In genomic region chr20:60108397-60108796, GRCh38 we compare ENCODE assay signal across 31 cellular contexts.
DNase-seq lines count a peak whose midpoint lies in the region; ATAC-seq, FAIRE-seq and TF ChIP-seq lines count a peak whose summit lies in the region.
"Had no signal": no experiment of that assay in that cellular context is flagged by ENCODE, and none has a peak within 500 bp of the region (broad histone marks: within the 10 kb centered on the region; RNA-seq: fewer than 3 reads in every experiment).

No MANE protein-coding gene starts in this region.

- H3K27ac ChIP-seq in astrocyte (ENCODE audit: low read depth, low read length): no peak overlapping the region
- H3K27ac ChIP-seq in neutrophil: peak overlapping the region; percentile 12
- no peak overlapping the region for H3K27ac ChIP-seq in gastroesophageal sphincter
- H3K27ac ChIP-seq: epithelial cell of prostate, HL-60, pancreas, tibial nerve had no signal

- no peak overlapping the region for H3K4me3 Mint-ChIP-seq in astrocyte (ENCODE audit: unreplicated experiment)
- H3K4me3 Mint-ChIP-seq: activated naive CD8-positive, alpha-beta T cell; H9; naive thymus-derived CD4-positive, alpha-beta T cell; stimulated activated naive CD8-positive, alpha-beta T cell treated with anti-CD3 and anti-CD28 coated beads, Interleukin-15, amount 100 ng/mL, for 72 hours had no signal

- H2AFZ ChIP-seq in astrocyte (ENCODE audit: low read depth, low read length): no peak overlapping the region

- H3K4me1 Mint-ChIP-seq in astrocyte (ENCODE audit: low read depth, unreplicated experiment): no peaks in the 10 kb centered on the region
- H3K4me1 Mint-ChIP-seq: stimulated activated naive CD8-positive, alpha-beta T cell treated with anti-CD3 and anti-CD28 coated beads, Interleukin-15, amount 100 ng/mL, for 72 hours had no signal

- no peak for TF ChIP-seq EP300 in gastroesophageal sphincter (IDR thresholded peaks at IDR 0.05)

- no peak overlapping the region for H3K27ac Mint-ChIP-seq in astrocyte (ENCODE audit: unreplicated experiment)
- H3K27ac Mint-ChIP-seq: activated naive CD8-positive, alpha-beta T cell; H9; naive thymus-derived CD4-positive, alpha-beta T cell; stimulated activated naive CD8-positive, alpha-beta T cell treated with anti-CD3 and anti-CD28 coated beads, Interleukin-15, amount 100 ng/mL, for 72 hours had no signal

- FAIRE-seq in astrocyte (lab: Jason Lieb, UNC): no peak
- FAIRE-seq: A204.1, GM12892, pancreas had no signal

- no peak overlapping the region for H3K4me2 ChIP-seq in astrocyte (ENCODE audit: low read length)

- 62 to 80% methylated on average over 5 of the region's 5 CpGs for WGBS in gastroesophageal sphincter (ENCODE audit: low coverage in 1 of 2), 2 donors

- TF ChIP-seq POLR2A in gastroesophageal sphincter (IDR thresholded peaks at IDR 0.05): no peak

- intact Hi-C loops in posterior cingulate gyrus (cut with DNase I): no loop called here

- H3K9me3 ChIP-seq in astrocyte (ENCODE audit: insufficient read depth, low read depth, low read length) (no peaks in the 10 kb centered on the region), neutrophil (no peaks in the 10 kb centered on the region), gastroesophageal sphincter (no peaks in the 10 kb centered on the region)
- H3K9me3 ChIP-seq: Caco-2, pancreas, tibial nerve had no signal

- H3K9ac ChIP-seq in astrocyte (ENCODE audit: low read length): no peak overlapping the region

- peaks cover 10% of the 10 kb centered on the region for H3K27me3 Mint-ChIP-seq in astrocyte (ENCODE audit: low read depth, unreplicated experiment)
- H3K27me3 Mint-ChIP-seq: naive thymus-derived CD4-positive, alpha-beta T cell; stimulated activated naive CD8-positive, alpha-beta T cell treated with anti-CD3 and anti-CD28 coated beads, Interleukin-15, amount 100 ng/mL, for 72 hours had no signal

- TF ChIP-seq CTCF in astrocyte (IDR thresholded peaks at IDR 0.05; ENCODE audit: insufficient read depth, low read depth, low read length) (no peak), neutrophil (IDR thresholded peaks at IDR 0.05) (no peak), gastroesophageal sphincter (IDR thresholded peaks at IDR 0.05) (no peak)

- no peaks in the 10 kb centered on the region for H3K36me3 Mint-ChIP-seq in astrocyte (ENCODE audit: low read depth, unreplicated experiment)
- H3K36me3 Mint-ChIP-seq: activated naive CD8-positive, alpha-beta T cell; naive thymus-derived CD4-positive, alpha-beta T cell had no signal

- peak; percentile 36 for DNase-seq in AG08396 (ENCODE audit: low spot score)
- peak; percentile 5 for DNase-seq in HS-5 (ENCODE audit: low read depth)
- DNase-seq in astrocyte (ENCODE audit: low read depth): peak; percentile 6
- no peak for DNase-seq in SIG-M5 treated with dmso at 0.1 percent for 504 hours (lab: John Stamatoyannopoulos, UW; ENCODE audit: unreplicated experiment)
- DNase-seq in effector CD8-positive, alpha-beta T cell (lab: John Stamatoyannopoulos, UW): no peak
- no peak for DNase-seq in posterior cingulate gyrus
- DNase-seq: activated CD4-positive, alpha-beta T cell treated with anti-CD3 and anti-CD28 coated beads, Interleukin-2, amount 50 U/mL, for 48 hours; activated CD4-positive, CD25-positive, alpha-beta regulatory T cell; activated CD8-positive, alpha-beta memory T cell treated with anti-CD3 and anti-CD28 coated beads, Interleukin-2, amount 50 U/mL, for 48 hours; C1 segment of cervical spinal cord; cerebellar nuclear complex; DMS79; H9; naive thymus-derived CD4-positive, alpha-beta T cell; NCI-H1436; NCI-H2107; NCI-H446; pancreas; right cardiac atrium; SHP77; stimulated activated naive CD8-positive, alpha-beta T cell treated with anti-CD3 and anti-CD28 coated beads, Interleukin-15, amount 100 ng/mL, for 72 hours had no signal

- peaks cover 3% of the 10 kb centered on the region for H3K9me3 Mint-ChIP-seq in astrocyte (ENCODE audit: unreplicated experiment)
- H3K9me3 Mint-ChIP-seq: naive thymus-derived CD4-positive, alpha-beta T cell; stimulated activated naive CD8-positive, alpha-beta T cell treated with anti-CD3 and anti-CD28 coated beads, Interleukin-15, amount 100 ng/mL, for 72 hours had no signal

- no peaks in the 10 kb centered on the region for H3K36me3 ChIP-seq in astrocyte (ENCODE audit: insufficient read depth, low read length)
- no peaks in the 10 kb centered on the region for H3K36me3 ChIP-seq in neutrophil
- no peaks in the 10 kb centered on the region for H3K36me3 ChIP-seq in gastroesophageal sphincter
- H3K36me3 ChIP-seq: pancreas, tibial nerve had no signal

- H3K4me3 ChIP-seq in astrocyte (ENCODE audit: insufficient read depth, low read depth, low read length): no peak overlapping the region
- no peak overlapping the region for H3K4me3 ChIP-seq in neutrophil (ENCODE audit: low read depth in 1 of 2, low read length in 1 of 2)
- no peak overlapping the region for H3K4me3 ChIP-seq in gastroesophageal sphincter
- H3K4me3 ChIP-seq: pancreas, tibial nerve had no signal

- no peaks in the 10 kb centered on the region for H3K79me2 ChIP-seq in astrocyte (ENCODE audit: insufficient read depth, low read length)

- H3K4me1 ChIP-seq in astrocyte (ENCODE audit: insufficient read depth, low read length): no peaks in the 10 kb centered on the region
- peaks cover 68 to 72% of the 10 kb centered on the region in 2 experiments for H3K4me1 ChIP-seq in neutrophil (ENCODE audit: control insufficient read depth in 1 of 2, insufficient read depth in 1 of 2, low read depth in 1 of 2, low read length in 1 of 2)
- no peaks in the 10 kb centered on the region for H3K4me1 ChIP-seq in gastroesophageal sphincter
- H3K4me1 ChIP-seq: Caco-2, pancreas, tibial nerve had no signal

- H4K20me1 ChIP-seq in astrocyte (ENCODE audit: insufficient read depth, low read length): no peaks in the 10 kb centered on the region

- ATAC-seq in gastroesophageal sphincter: no peak
- ATAC-seq: left lobe of liver; naive thymus-derived CD4-positive, alpha-beta T cell; pancreas; right cardiac atrium; stimulated activated naive CD8-positive, alpha-beta T cell treated with anti-CD3 and anti-CD28 coated beads, Interleukin-15, amount 100 ng/mL, for 72 hours had no signal

- H3K27me3 ChIP-seq in astrocyte (ENCODE audit: insufficient read depth, low read length) (no peaks in the 10 kb centered on the region), neutrophil (no peaks in the 10 kb centered on the region), gastroesophageal sphincter (peaks cover 32% of the 10 kb centered on the region)
- H3K27me3 ChIP-seq: pancreas, tibial nerve had no signal

Comparison
In these comparisons a context has a peak if more than half of its experiments do, and no peak if none do; other contexts are left out.
1. DNase-seq: peak in AG08396 (single experiment), HS-5 (single experiment) and astrocyte (single experiment); none in SIG-M5 treated with dmso at 0.1 percent for 504 hours (single experiment), effector CD8-positive, alpha-beta T cell (single experiment) and posterior cingulate gyrus (0 of 10).